11 cellular contexts compared by ENCODE assay signal in genomic region chr1:8090241-8090702, GRCh38.
A peak's percentile ranks its signal among the peaks of the same experiment; 100 is the strongest.
DNase-seq lines count a peak whose midpoint lies in the region; ATAC-seq, FAIRE-seq and TF ChIP-seq lines count a peak whose summit lies in the region.
"Had no signal": no experiment of that assay in that cellular context is flagged by ENCODE, and none has a peak within 500 bp of the region (broad histone marks: within the 10 kb centered on the region; RNA-seq: fewer than 3 reads in every experiment).

No MANE protein-coding gene starts in this region.

- no peak for TF ChIP-seq CTCF in heart right ventricle (IDR thresholded peaks at IDR 0.05)
- TF ChIP-seq CTCF in ascending aorta (IDR thresholded peaks at IDR 0.05), result no peak

- WGBS in heart right ventricle, 2 donors, result 63 to 66% methylated on average over 2 of the region's 2 CpGs

- no peaks in the 10 kb centered on the region for H3K27me3 ChIP-seq in heart right ventricle
- H3K27me3 ChIP-seq in ascending aorta, result no peaks in the 10 kb centered on the region
- H3K27me3 ChIP-seq: ovary had no signal

- no peak overlapping the region for H3K4me3 ChIP-seq in heart right ventricle
- no peak overlapping the region for H3K4me3 ChIP-seq in ascending aorta
- H3K4me3 ChIP-seq: ovary had no signal

- H3K4me1 ChIP-seq in heart right ventricle, result peaks cover 0 to 38% (median 11%) of the 10 kb centered on the region in 9 donors
- peaks cover 0 to 16% of the 10 kb centered on the region in 2 donors for H3K4me1 ChIP-seq in ascending aorta

- no peak for DNase-seq in heart right ventricle
- no peak for DNase-seq in left ventricle myocardium superior
- DNase-seq in ascending aorta (ENCODE audit: low spot score in 2 of 2), result no peak
- peak; percentile 83 for DNase-seq in kidney glomerular epithelial cell (lab: John Stamatoyannopoulos, UW)
- DNase-seq in urothelium cell line (ENCODE audit: low spot score), result peak; percentile 29
- DNase-seq in NCI-H774 (lab: John Stamatoyannopoulos, UW), result no peak
- no peak for DNase-seq in islet precursor cell
- DNase-seq: CD8-positive, alpha-beta memory T cell; NCI-H1105 treated with DMSO at 0.1 percent for 48 hours; ovary had no signal

- ATAC-seq in heart right ventricle, result peak in 5 of 8 donors; percentile 30 to 72 (median 67)
- ATAC-seq in left ventricle myocardium superior, result no peak
- no peak for ATAC-seq in HG03520 (IDR thresholded peaks at IDR 0.05; ENCODE audit: unreplicated experiment)

- no peak for FAIRE-seq in urothelium cell line (lab: Jason Lieb, UNC)

- intact Hi-C loops in heart right ventricle (cut with DNase I) (no loop called here), left ventricle myocardium superior (cut with micrococcal nuclease) (no loop called here), ascending aorta (cut with DNase I) (no loop called here)

- peak overlapping the region in 7 of 10 donors; percentile 35 to 83 (median 53) for H3K27ac ChIP-seq in heart right ventricle
- H3K27ac ChIP-seq in ascending aorta, result peak overlapping the region; percentile 78 to 86
- H3K27ac ChIP-seq: ovary had no signal

- no peaks in the 10 kb centered on the region for H3K36me3 ChIP-seq in heart right ventricle
- no peaks in the 10 kb centered on the region for H3K36me3 ChIP-seq in ascending aorta
- H3K36me3 ChIP-seq: ovary had no signal

- H3K9me3 ChIP-seq in heart right ventricle, result peaks cover 0 to 8% (median 0%) of the 10 kb centered on the region in 11 donors
- H3K9me3 ChIP-seq in ascending aorta, result no peaks in the 10 kb centered on the region
- H3K9me3 ChIP-seq: ovary had no signal

Comparison
In these comparisons a context has a peak if more than half of its experiments do, and no peak if none do; other contexts are left out.
1. ATAC-seq: peak in heart right ventricle (5 of 8); none in left ventricle myocardium superior (single experiment) and HG03520 (single experiment).
2. DNase-seq: peak in kidney glomerular epithelial cell (single experiment) and urothelium cell line (single experiment); none in heart right ventricle (0 of 2), left ventricle myocardium superior (single experiment), ascending aorta (0 of 2), NCI-H774 (single experiment) and islet precursor cell (single experiment).